In the genomic region with DNA sequence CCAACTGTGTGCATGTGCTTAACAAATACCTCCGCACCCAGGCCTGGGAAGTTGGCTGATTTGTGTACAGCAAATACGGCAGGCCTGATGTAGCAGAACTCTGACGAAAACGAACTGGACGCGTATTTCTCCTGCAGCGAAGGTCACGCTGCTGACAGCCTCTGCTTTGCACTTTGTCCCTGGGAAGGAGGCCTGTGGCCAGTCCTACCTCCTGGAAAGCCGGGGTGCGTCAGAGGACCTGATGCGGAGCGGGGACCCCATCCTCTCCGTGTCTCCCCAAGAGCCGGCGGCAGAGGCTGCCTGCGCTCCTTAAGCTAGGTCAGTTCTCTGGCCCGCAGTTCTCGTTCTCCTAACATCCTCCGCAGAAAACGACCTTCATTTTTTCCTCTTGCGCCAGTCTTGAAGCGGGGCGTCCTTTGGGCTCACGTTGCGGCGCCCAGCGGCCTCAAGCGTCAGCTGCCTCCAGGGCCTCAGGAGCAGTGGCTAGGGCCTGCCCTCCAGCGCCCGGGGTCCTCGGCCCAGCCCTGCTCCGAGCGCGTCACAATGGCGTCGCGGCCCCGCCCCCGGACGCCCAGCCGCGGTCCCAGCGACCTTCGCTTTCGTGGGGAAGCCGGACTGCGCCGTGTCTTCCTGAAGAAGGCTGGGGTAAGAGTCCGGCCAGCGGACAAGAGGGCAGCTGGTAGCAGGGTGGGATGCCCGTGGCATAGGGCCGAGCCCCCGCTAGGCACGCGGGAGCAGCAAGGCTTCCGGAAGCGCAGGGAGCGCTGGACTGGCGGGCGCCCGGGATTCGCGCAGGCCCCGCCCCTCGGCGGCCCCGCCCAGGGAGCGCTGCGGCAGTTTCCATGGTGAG, we compare ENCODE assay signal across 1 cellular context.
A peak's percentile ranks its signal among the peaks of the same experiment; 100 is the strongest.
TF ChIP-seq lines count a peak whose summit lies in the region.

TSS of gene ZNF487 (plus strand) at position 821 of the 850 bp plus-strand sequence. CDS start 38,703 bp downstream, outside the sequence.

TF ChIP-seq in HepG2, 621 proteins besides CTCF, POLR2A, EP300 and RAD21 (continued from another document and continues in another):
- no peak for TF ChIP-seq FOXK2 (IDR thresholded peaks at IDR 0.05)
- 0 out of 2 replicates have a peak, but pooled peaks have one; percentile 49 for TF ChIP-seq HNRNPUL1 (IDR thresholded peaks at IDR 0.05; ENCODE audit: low read depth, low read length)
- 0 out of 2 replicates have a peak, but pooled peaks have one; percentile 56 for TF ChIP-seq PRMT3 (CRISPR knock-in tag; IDR thresholded peaks at IDR 0.05; ENCODE audit: borderline replicate concordance, low read depth)
- TF ChIP-seq NFATC3 (CRISPR knock-in tag; IDR thresholded peaks at IDR 0.05), result no peak
- TF ChIP-seq DNMT1 (CRISPR knock-in tag; IDR thresholded peaks at IDR 0.05), result peak; percentile 85
- TF ChIP-seq FOXO1 (CRISPR knock-in tag; IDR thresholded peaks at IDR 0.05), result 0 out of 2 replicates have a peak, but pooled peaks have one; percentile 34
- no peak for TF ChIP-seq ZBTB37 (CRISPR knock-in tag; IDR thresholded peaks at IDR 0.05)
- peak; percentile 79 for TF ChIP-seq RFX1 (IDR thresholded peaks at IDR 0.05)
- TF ChIP-seq ZNF17 (CRISPR knock-in tag; IDR thresholded peaks at IDR 0.05), result no peak
- TF ChIP-seq SMAD3 (CRISPR knock-in tag; IDR thresholded peaks at IDR 0.05), result peak; percentile 27; the same call in 1 of the 2 replicates
- peak; percentile 79; the same call in 1 of the 2 replicates for TF ChIP-seq CBFB (CRISPR knock-in tag; IDR thresholded peaks at IDR 0.05)
- TF ChIP-seq ZSCAN30 (CRISPR knock-in tag; IDR thresholded peaks at IDR 0.05), result no peak
- TF ChIP-seq, protein P1, sequence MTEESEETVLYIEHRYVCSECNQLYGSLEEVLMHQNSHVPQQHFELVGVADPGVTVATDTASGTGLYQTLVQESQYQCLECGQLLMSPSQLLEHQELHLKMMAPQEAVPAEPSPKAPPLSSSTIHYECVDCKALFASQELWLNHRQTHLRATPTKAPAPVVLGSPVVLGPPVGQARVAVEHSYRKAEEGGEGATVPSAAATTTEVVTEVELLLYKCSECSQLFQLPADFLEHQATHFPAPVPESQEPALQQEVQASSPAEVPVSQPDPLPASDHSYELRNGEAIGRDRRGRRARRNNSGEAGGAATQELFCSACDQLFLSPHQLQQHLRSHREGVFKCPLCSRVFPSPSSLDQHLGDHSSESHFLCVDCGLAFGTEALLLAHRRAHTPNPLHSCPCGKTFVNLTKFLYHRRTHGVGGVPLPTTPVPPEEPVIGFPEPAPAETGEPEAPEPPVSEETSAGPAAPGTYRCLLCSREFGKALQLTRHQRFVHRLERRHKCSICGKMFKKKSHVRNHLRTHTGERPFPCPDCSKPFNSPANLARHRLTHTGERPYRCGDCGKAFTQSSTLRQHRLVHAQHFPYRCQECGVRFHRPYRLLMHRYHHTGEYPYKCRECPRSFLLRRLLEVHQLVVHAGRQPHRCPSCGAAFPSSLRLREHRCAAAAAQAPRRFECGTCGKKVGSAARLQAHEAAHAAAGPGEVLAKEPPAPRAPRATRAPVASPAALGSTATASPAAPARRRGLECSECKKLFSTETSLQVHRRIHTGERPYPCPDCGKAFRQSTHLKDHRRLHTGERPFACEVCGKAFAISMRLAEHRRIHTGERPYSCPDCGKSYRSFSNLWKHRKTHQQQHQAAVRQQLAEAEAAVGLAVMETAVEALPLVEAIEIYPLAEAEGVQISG (CRISPR knock-in tag; IDR thresholded peaks at IDR 0.05), result peak; percentile 86
- TF ChIP-seq, protein P2, sequence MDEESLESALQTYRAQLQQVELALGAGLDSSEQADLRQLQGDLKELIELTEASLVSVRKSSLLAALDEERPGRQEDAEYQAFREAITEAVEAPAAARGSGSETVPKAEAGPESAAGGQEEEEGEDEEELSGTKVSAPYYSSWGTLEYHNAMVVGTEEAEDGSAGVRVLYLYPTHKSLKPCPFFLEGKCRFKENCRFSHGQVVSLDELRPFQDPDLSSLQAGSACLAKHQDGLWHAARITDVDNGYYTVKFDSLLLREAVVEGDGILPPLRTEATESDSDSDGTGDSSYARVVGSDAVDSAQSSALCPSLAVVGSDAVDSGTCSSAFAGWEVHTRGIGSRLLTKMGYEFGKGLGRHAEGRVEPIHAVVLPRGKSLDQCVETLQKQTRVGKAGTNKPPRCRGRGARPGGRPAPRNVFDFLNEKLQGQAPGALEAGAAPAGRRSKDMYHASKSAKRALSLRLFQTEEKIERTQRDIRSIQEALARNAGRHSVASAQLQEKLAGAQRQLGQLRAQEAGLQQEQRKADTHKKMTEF (CRISPR knock-in tag; IDR thresholded peaks at IDR 0.05), result peak; percentile 95
- TF ChIP-seq HIVEP1 (CRISPR knock-in tag; IDR thresholded peaks at IDR 0.05), result peak; percentile 96
- TF ChIP-seq ZNF260 (CRISPR knock-in tag; IDR thresholded peaks at IDR 0.05; ENCODE audit: borderline replicate concordance, low read depth), result no peak
- TF ChIP-seq NR2F6 (IDR thresholded peaks at IDR 0.05), result no peak
- 0 out of 2 replicates have a peak, but pooled peaks have one; percentile 51 for TF ChIP-seq NR2F6 (CRISPR knock-in tag; IDR thresholded peaks at IDR 0.05)
- peak; percentile 59 for TF ChIP-seq BRD4 (CRISPR knock-in tag; IDR thresholded peaks at IDR 0.05)
- peak; percentile 69; the same call in 1 of the 2 replicates for TF ChIP-seq MED13 (CRISPR knock-in tag; IDR thresholded peaks at IDR 0.05)
- TF ChIP-seq TBL1XR1 (IDR thresholded peaks at IDR 0.05; ENCODE audit: borderline replicate concordance, low read length, partially characterized antibody), result no peak
- TF ChIP-seq ZNF556 (CRISPR knock-in tag; IDR thresholded peaks at IDR 0.05; ENCODE audit: borderline replicate concordance), result peak; percentile 51; the same call in 1 of the 2 replicates
- TF ChIP-seq ZNF816 (CRISPR knock-in tag; IDR thresholded peaks at IDR 0.05; ENCODE audit: borderline replicate concordance), result peak; percentile 93
- TF ChIP-seq ZBTB7A (CRISPR knock-in tag; IDR thresholded peaks at IDR 0.05), result peak; percentile 84
- peak; percentile 75 for TF ChIP-seq SNAI1 (CRISPR knock-in tag; IDR thresholded peaks at IDR 0.05; ENCODE audit: borderline replicate concordance)
- TF ChIP-seq HHEX (CRISPR knock-in tag; IDR thresholded peaks at IDR 0.05), result no peak
- TF ChIP-seq ZNF577 (CRISPR knock-in tag; IDR thresholded peaks at IDR 0.05; ENCODE audit: borderline replicate concordance, low read depth), result no peak
- TF ChIP-seq GLI4 (CRISPR knock-in tag; IDR thresholded peaks at IDR 0.05; ENCODE audit: borderline replicate concordance), result no peak
- 0 out of 2 replicates have a peak, but pooled peaks have one; percentile 61 for TF ChIP-seq TERF1 (CRISPR knock-in tag; IDR thresholded peaks at IDR 0.05)
- TF ChIP-seq ZNF362 (CRISPR knock-in tag; IDR thresholded peaks at IDR 0.05; ENCODE audit: borderline replicate concordance), result peak; percentile 8; the same call in 1 of the 2 replicates
- no peak for TF ChIP-seq REXO4 (CRISPR knock-in tag; IDR thresholded peaks at IDR 0.05; ENCODE audit: borderline replicate concordance)
- TF ChIP-seq ZNF749 (CRISPR knock-in tag; IDR thresholded peaks at IDR 0.05; ENCODE audit: borderline replicate concordance), result peak; percentile 51
- 0 out of 2 replicates have a peak, but pooled peaks have one; percentile 41 for TF ChIP-seq HNRNPL (IDR thresholded peaks at IDR 0.05; ENCODE audit: low read depth, low read length)
- TF ChIP-seq, protein P3, sequence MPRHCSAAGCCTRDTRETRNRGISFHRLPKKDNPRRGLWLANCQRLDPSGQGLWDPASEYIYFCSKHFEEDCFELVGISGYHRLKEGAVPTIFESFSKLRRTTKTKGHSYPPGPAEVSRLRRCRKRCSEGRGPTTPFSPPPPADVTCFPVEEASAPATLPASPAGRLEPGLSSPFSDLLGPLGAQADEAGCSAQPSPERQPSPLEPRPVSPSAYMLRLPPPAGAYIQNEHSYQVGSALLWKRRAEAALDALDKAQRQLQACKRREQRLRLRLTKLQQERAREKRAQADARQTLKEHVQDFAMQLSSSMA (CRISPR knock-in tag; IDR thresholded peaks at IDR 0.05), result peak; percentile 75; the same call in 1 of the 2 replicates
- TF ChIP-seq ZBTB33 (CRISPR knock-in tag; IDR thresholded peaks at IDR 0.05), result no peak
- TF ChIP-seq ZBTB46 (CRISPR knock-in tag; IDR thresholded peaks at IDR 0.05; ENCODE audit: borderline replicate concordance), result no peak
- no peak for TF ChIP-seq ZNF720 (CRISPR knock-in tag; IDR thresholded peaks at IDR 0.05)
- TF ChIP-seq USF2 (IDR thresholded peaks at IDR 0.05; ENCODE audit: low read depth, low read length), result no peak
- TF ChIP-seq USF2 (CRISPR knock-in tag; IDR thresholded peaks at IDR 0.05; ENCODE audit: borderline replicate concordance), result peak; percentile 31; the same call in 1 of the 2 replicates
- TF ChIP-seq ZNF879 (CRISPR knock-in tag; IDR thresholded peaks at IDR 0.05), result peak; percentile 88
- peak; percentile 87 for TF ChIP-seq MYC (CRISPR knock-in tag; IDR thresholded peaks at IDR 0.05; ENCODE audit: borderline replicate concordance)
- peak; percentile 93 for TF ChIP-seq HOXA3 (CRISPR knock-in tag; IDR thresholded peaks at IDR 0.05)
- no peak for TF ChIP-seq CENPT (CRISPR knock-in tag; IDR thresholded peaks at IDR 0.05; ENCODE audit: low read depth)
